ENCODE assay signal across 22 cellular contexts in genomic region chr7:45253368-45253767, GRCh38.
"Had no signal": no experiment of that assay in that cellular context is flagged by ENCODE, and none has a peak within 500 bp of the region (broad histone marks: within the 10 kb centered on the region; RNA-seq: fewer than 3 reads in every experiment).

No MANE protein-coding gene starts in this region.

- H3K36me3 ChIP-seq: MG63, SJSA1 had no signal

- H3K9me3 ChIP-seq: MG63, SJSA1 had no signal

- H3K27me3 ChIP-seq: MG63 had no signal

- H3K27ac ChIP-seq: RWPE1, SJSA1, SK-N-MC had no signal

- ATAC-seq: HepG2, PC-3 had no signal

- DNase-seq: IMR-90, Karpas-422, KG1, MG63, NCI-H1092 treated with DMSO at 0.1 percent for 48 hours, NCI-H1436, NCI-H187, NCI-H2029, NCI-H2081 treated with DMSO at 0.1 percent for 48 hours, NCI-H2171, NCI-H226, NCI-H446, NCI-H510A, NCI-H524 treated with DMSO at 0.1 percent for 48 hours, NCI-H69, NCI-H774, PC-3, SIG-M5 had no signal

- H3K4me3 ChIP-seq: MG63, SJSA1, SK-N-MC had no signal

- H3K4me1 ChIP-seq: SJSA1 had no signal
